1 cellular context compared by ENCODE assay signal in the genomic region with DNA sequence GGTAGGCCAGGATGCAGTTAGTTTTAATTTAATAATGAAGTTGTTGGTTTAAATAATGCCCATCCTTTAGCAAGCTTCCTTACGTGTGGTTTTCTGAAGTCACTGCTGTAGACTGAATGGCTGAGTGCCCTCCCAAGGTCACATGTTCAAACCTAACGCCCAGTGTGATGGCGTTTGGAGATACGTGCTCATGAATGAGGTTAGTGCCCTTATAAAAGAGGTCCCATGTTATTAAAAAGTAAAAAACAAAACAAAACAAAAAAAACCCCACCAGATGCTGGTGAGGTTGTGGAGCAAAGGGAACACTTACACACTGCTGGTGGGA.
TF ChIP-seq lines count a peak whose summit lies in the region.

No MANE protein-coding gene starts in this region.

TF ChIP-seq in SK-N-SH treated with all-trans-retinoic acid at 6 μM for 48 hours, 23 proteins besides CTCF, POLR2A, EP300 and RAD21 (continued from another document):
- TF ChIP-seq, protein P1, sequence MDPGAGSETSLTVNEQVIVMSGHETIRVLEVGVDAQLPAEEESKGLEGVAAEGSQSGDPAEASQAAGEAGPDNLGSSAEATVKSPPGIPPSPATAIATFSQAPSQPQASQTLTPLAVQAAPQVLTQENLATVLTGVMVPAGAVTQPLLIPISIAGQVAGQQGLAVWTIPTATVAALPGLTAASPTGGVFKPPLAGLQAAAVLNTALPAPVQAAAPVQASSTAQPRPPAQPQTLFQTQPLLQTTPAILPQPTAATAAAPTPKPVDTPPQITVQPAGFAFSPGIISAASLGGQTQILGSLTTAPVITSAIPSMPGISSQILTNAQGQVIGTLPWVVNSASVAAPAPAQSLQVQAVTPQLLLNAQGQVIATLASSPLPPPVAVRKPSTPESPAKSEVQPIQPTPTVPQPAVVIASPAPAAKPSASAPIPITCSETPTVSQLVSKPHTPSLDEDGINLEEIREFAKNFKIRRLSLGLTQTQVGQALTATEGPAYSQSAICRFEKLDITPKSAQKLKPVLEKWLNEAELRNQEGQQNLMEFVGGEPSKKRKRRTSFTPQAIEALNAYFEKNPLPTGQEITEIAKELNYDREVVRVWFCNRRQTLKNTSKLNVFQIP (CRISPR knock-in tag; IDR thresholded peaks at IDR 0.05; ENCODE audit: borderline replicate concordance, low read depth) = no peak
- TF ChIP-seq PPARA (CRISPR knock-in tag; IDR thresholded peaks at IDR 0.05; ENCODE audit: borderline replicate concordance) (no peak), CSRNP3 (CRISPR knock-in tag; IDR thresholded peaks at IDR 0.05) (no peak), OSR1 (CRISPR knock-in tag; IDR thresholded peaks at IDR 0.05) (no peak), ZNF565 (CRISPR knock-in tag; conservative IDR thresholded peaks at IDR 0.05; ENCODE audit: low read depth) (no peak), TOX (CRISPR knock-in tag; IDR thresholded peaks at IDR 0.05; ENCODE audit: borderline replicate concordance) (no peak)
